Comparison of ENCODE assay signal across 31 cellular contexts in the genomic region with DNA sequence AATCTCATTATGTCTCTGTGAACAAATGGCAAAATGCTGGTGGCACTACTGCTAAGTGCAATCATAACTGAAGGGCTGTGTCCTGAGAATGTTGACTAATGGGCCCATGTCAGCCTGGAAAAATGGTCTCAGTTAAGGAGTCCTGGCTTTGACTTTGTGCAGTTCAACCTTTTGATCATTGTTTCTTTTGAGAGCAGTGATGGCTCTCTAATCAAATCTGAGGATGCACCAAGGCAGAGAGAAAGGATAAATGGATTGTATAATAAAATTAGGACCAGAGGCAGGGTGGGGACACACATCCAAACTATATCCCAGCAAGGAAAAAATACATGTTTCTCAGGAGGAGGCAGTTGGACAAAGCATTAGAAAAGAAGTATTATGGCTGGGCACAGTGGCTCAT. TPM values are rescaled to one million over a fixed set of nuclear protein-coding genes. Genes with fewer than 3 reads are reported as not detected.
"Had no signal": no experiment of that assay in that cellular context is flagged by ENCODE, and none has a peak within 500 bp of the region (broad histone marks: within the 10 kb centered on the region; RNA-seq: fewer than 3 reads in every experiment).

No MANE protein-coding gene starts in this region.

- H3K9me3 Mint-ChIP-seq: natural killer cell treated with Interleukin-12 subunit alpha and Interleukin-12 subunit beta and Interleukin-15 and Interleukin-18, amount 100 ng/mL, for 72 hours; neural progenitor cell; stimulated activated memory B cell treated with anti-CD40 and anti-IgM and Interleukin-4, amounts not matched to agents 10 μg/mL and 1 μg/mL and 100 μg/mL, for 72 hours; stimulated activated naive CD8-positive, alpha-beta T cell treated with anti-CD3 and anti-CD28 coated beads, Interleukin-15, amount 100 ng/mL, for 72 hours had no signal

- H3K36me3 Mint-ChIP-seq: naive thymus-derived CD8-positive, alpha-beta T cell; natural killer cell treated with Interleukin-12 subunit alpha and Interleukin-12 subunit beta and Interleukin-15 and Interleukin-18, amount 100 ng/mL, for 72 hours; neural progenitor cell; stimulated activated memory B cell treated with anti-CD40 and anti-IgM and Interleukin-4, amounts not matched to agents 10 μg/mL and 1 μg/mL and 100 μg/mL, for 72 hours; type B pancreatic cell had no signal

- H3K36me3 ChIP-seq: neural progenitor cell, ovary, right lobe of liver, sigmoid colon, spleen, suprapubic skin, tibial artery, transverse colon, upper lobe of right lung, uterus had no signal

- H3K27ac ChIP-seq: neural progenitor cell, ovary, parathyroid adenoma, psoas muscle, right lobe of liver, sigmoid colon, spleen, suprapubic skin, testis, tibial artery, transverse colon, upper lobe of right lung, uterus had no signal

- H3K27me3 ChIP-seq: neural progenitor cell, ovary, right lobe of liver, sigmoid colon, suprapubic skin, testis, tibial artery, transverse colon, uterus had no signal

- DNase-seq: naive thymus-derived CD8-positive, alpha-beta T cell; occipital lobe; ovary; posterior cingulate gyrus; psoas muscle; right cardiac atrium; right lobe of liver; sigmoid colon; spleen; stimulated activated CD4-positive, alpha-beta T cell treated with anti-CD3 and anti-CD28 coated beads, Interleukin-12 subunit alpha, Interleukin-12 subunit beta, amount 100 ng/mL, for 4 hours; stimulated activated CD4-positive, alpha-beta T cell treated with anti-CD3 and anti-CD28 coated beads, Interleukin-1b, Interleukin-23, amount 100 ng/mL, for 48 hours; stimulated activated CD4-positive, alpha-beta T cell treated with anti-CD3 and anti-CD28 coated beads, Interleukin-4, amount 100 ng/mL, for 1 hour; stimulated activated CD4-positive, alpha-beta T cell treated with anti-CD3 and anti-CD28 coated beads, Interleukin-4, amount 100 ng/mL, for 4 hours; stimulated activated CD8-positive, alpha-beta memory T cell treated with anti-CD3 and anti-CD28 coated beads, Interleukin-4, amount 100 ng/mL, for 48 hours; stimulated activated naive CD4-positive, alpha-beta T cell; stimulated activated naive CD8-positive, alpha-beta T cell treated with anti-CD3 and anti-CD28 coated beads, Interleukin-15, amount 100 ng/mL, for 72 hours; stimulated activated naive CD8-positive, alpha-beta T cell treated with anti-CD3 and anti-CD28 coated beads, Interleukin-15, Interleukin-2, amounts not matched to agents 100 U/mL and 50 U/mL, for 24 hours; substantia nigra; testis; tibial artery; transverse colon; upper lobe of right lung; uterus had no signal

- H3K4me3 Mint-ChIP-seq: naive thymus-derived CD8-positive, alpha-beta T cell; natural killer cell treated with Interleukin-12 subunit alpha and Interleukin-12 subunit beta and Interleukin-15 and Interleukin-18, amount 100 ng/mL, for 72 hours; neural progenitor cell; stimulated activated memory B cell treated with anti-CD40 and anti-IgM and Interleukin-4, amounts not matched to agents 10 μg/mL and 1 μg/mL and 100 μg/mL, for 72 hours; stimulated activated naive CD8-positive, alpha-beta T cell treated with anti-CD3 and anti-CD28 coated beads, Interleukin-15, amount 100 ng/mL, for 72 hours; type B pancreatic cell had no signal

- H3K27ac Mint-ChIP-seq: naive thymus-derived CD8-positive, alpha-beta T cell; natural killer cell treated with Interleukin-12 subunit alpha and Interleukin-12 subunit beta and Interleukin-15 and Interleukin-18, amount 100 ng/mL, for 72 hours; neural progenitor cell; progenitor cell of endocrine pancreas; stimulated activated memory B cell treated with anti-CD40 and anti-IgM and Interleukin-4, amounts not matched to agents 10 μg/mL and 1 μg/mL and 100 μg/mL, for 72 hours; stimulated activated naive CD8-positive, alpha-beta T cell treated with anti-CD3 and anti-CD28 coated beads, Interleukin-15, amount 100 ng/mL, for 72 hours; type B pancreatic cell had no signal

- H3K4me3 ChIP-seq: neural progenitor cell, ovary, psoas muscle, right lobe of liver, sigmoid colon, smooth muscle cell, spleen, suprapubic skin, testis, tibial artery, transverse colon, upper lobe of right lung, uterus had no signal

- H3K27me3 Mint-ChIP-seq: natural killer cell treated with Interleukin-12 subunit alpha and Interleukin-12 subunit beta and Interleukin-15 and Interleukin-18, amount 100 ng/mL, for 72 hours; progenitor cell of endocrine pancreas; stimulated activated memory B cell treated with anti-CD40 and anti-IgM and Interleukin-4, amounts not matched to agents 10 μg/mL and 1 μg/mL and 100 μg/mL, for 72 hours; stimulated activated naive CD8-positive, alpha-beta T cell treated with anti-CD3 and anti-CD28 coated beads, Interleukin-15, amount 100 ng/mL, for 72 hours; type B pancreatic cell had no signal

- ATAC-seq: naive thymus-derived CD8-positive, alpha-beta T cell; natural killer cell treated with Interleukin-12 subunit alpha and Interleukin-12 subunit beta and Interleukin-15 and Interleukin-18, amount 100 ng/mL, for 72 hours; psoas muscle; right cardiac atrium; right lobe of liver; stimulated activated memory B cell treated with anti-CD40 and anti-IgM and Interleukin-4, amounts not matched to agents 10 μg/mL and 1 μg/mL and 100 μg/mL, for 72 hours; stimulated activated naive CD8-positive, alpha-beta T cell treated with anti-CD3 and anti-CD28 coated beads, Interleukin-15, amount 100 ng/mL, for 72 hours; stimulated activated naive CD8-positive, alpha-beta T cell treated with anti-CD3 and anti-CD28 coated beads, Interleukin-15, Interleukin-2, amounts not matched to agents 100 U/mL and 50 U/mL, for 24 hours; upper lobe of right lung had no signal

- H3K9me3 ChIP-seq: ovary, psoas muscle, right lobe of liver, sigmoid colon, spleen, suprapubic skin, testis, tibial artery, transverse colon, upper lobe of right lung, uterus had no signal

- H3K4me1 ChIP-seq: parathyroid adenoma, psoas muscle, right lobe of liver, sigmoid colon, spleen, suprapubic skin, testis, tibial artery, transverse colon, upper lobe of right lung, uterus had no signal

RNA-seq across cellular contexts. Expression of gene SYN3, which starts 59.6 kb away (rescaled TPM):
- polyA plus RNA-seq: naive thymus-derived CD8-positive, alpha-beta T cell had no signal
